In the genomic region with DNA sequence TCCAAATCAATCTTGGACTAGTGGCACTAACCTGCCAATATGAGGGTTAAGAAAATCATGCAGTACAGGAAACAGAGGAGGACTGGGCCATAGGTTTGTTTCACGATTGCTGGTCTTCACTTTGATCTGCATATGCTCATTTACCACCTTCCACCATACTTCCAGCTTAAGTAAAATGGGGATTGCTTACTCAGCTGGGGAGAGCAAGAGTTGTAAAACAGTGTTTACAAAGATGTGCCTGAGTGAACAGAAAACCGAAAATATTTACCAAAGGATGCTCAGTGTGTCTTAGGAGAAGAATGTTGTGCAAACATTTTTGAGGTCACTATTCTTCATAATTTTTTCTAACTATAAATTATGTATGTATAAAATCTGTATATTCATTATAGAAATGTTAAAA, we compare ENCODE assay signal across 18 cellular contexts.
DNase-seq lines count a peak whose midpoint lies in the region; ATAC-seq and TF ChIP-seq lines count a peak whose summit lies in the region.
"Had no signal": no experiment of that assay in that cellular context is flagged by ENCODE, and none has a peak within 500 bp of the region (broad histone marks: within the 10 kb centered on the region; RNA-seq: fewer than 3 reads in every experiment).

No MANE protein-coding gene starts in this region.

- H2AK9ac ChIP-seq in IMR-90 (replicated peaks; ENCODE audit: low read depth, low read length, poor library complexity) = no peak overlapping the region

- no peak for ATAC-seq in IMR-90 (ENCODE audit: low read depth)
- ATAC-seq in HG02678 (IDR thresholded peaks at IDR 0.05; ENCODE audit: unreplicated experiment) = no peak

- peak overlapping the region; percentile 94 for H3K14ac ChIP-seq in IMR-90 (replicated peaks; ENCODE audit: low read depth, low read length)

- TF ChIP-seq CTCF in Calu3 (IDR thresholded peaks at IDR 0.05; ENCODE audit: unreplicated experiment) (no peak), IMR-90 (conservative IDR thresholded peaks at IDR 0.05; ENCODE audit: low read depth, low read length) (no peak), PC-9 (conservative IDR thresholded peaks at IDR 0.05) (no peak)

- peaks cover 44% of the 10 kb centered on the region for H3K4me1 Mint-ChIP-seq in Calu3 (ENCODE audit: low read depth, unreplicated experiment)
- H3K4me1 Mint-ChIP-seq in activated naive CD4-positive, alpha-beta T cell treated with anti-CD3 and anti-CD28 coated beads for 36 hours (ENCODE audit: low read depth) = peaks cover 9% of the 10 kb centered on the region

- peaks cover 29 to 59% of the 10 kb centered on the region in 2 experiments for H3K79me1 ChIP-seq in IMR-90 (ENCODE audit: low read depth in 1 of 2, low read length in 2 of 2)

- H3K4me3 ChIP-seq in IMR-90 (ENCODE audit: insufficient read depth, low read depth, low read length) = no peak overlapping the region
- no peak overlapping the region for H3K4me3 ChIP-seq in PC-9
- H3K4me3 ChIP-seq: dorsolateral prefrontal cortex, skin epidermis, testis had no signal

- peak overlapping the region; percentile 54 for H3K4me3 Mint-ChIP-seq in Calu3 (ENCODE audit: low read depth, unreplicated experiment)
- H3K4me3 Mint-ChIP-seq in activated naive CD4-positive, alpha-beta T cell treated with anti-CD3 and anti-CD28 coated beads for 36 hours = no peak overlapping the region

- no peak for TF ChIP-seq POLR2A in IMR-90 (IDR thresholded peaks at IDR 0.05; ENCODE audit: low read depth, low read length)

- H3K9me1 ChIP-seq in IMR-90 (ENCODE audit: insufficient read depth, low read length) = peaks cover 21% of the 10 kb centered on the region

- peak overlapping the region; percentile 99 for H4K91ac ChIP-seq in IMR-90 (ENCODE audit: insufficient read depth, low read depth, low read length)

- H3K9me2 ChIP-seq in PC-9 (ENCODE audit: insufficient read depth) = no peaks in the 10 kb centered on the region
- H3K9me2 ChIP-seq: SK-N-SH had no signal

- H4K8ac ChIP-seq in IMR-90 (ENCODE audit: low read depth in 2 of 2, low read length in 2 of 2) = peak overlapping the region; percentile 76 to 93

- H2BK120ac ChIP-seq in IMR-90 (ENCODE audit: low read depth, low read length) = peak overlapping the region; percentile 98

- H3K36me3 Mint-ChIP-seq in Calu3 (ENCODE audit: insufficient read depth, unreplicated experiment) = peaks cover 21% of the 10 kb centered on the region
- H3K36me3 Mint-ChIP-seq in activated naive CD4-positive, alpha-beta T cell treated with anti-CD3 and anti-CD28 coated beads for 36 hours (ENCODE audit: low read depth) = no peaks in the 10 kb centered on the region

- H3K9ac ChIP-seq in IMR-90 (ENCODE audit: low read depth, low read length) = peak overlapping the region; percentile 65; the same call in 1 of the 2 replicates
- H3K9ac ChIP-seq: SK-N-SH had no signal

- peak overlapping the region; percentile 94 for H3K23ac ChIP-seq in IMR-90 (ENCODE audit: low read depth, low read length)

- H2BK5ac ChIP-seq in IMR-90 (ENCODE audit: low read depth, low read length, poor library complexity, severe bottlenecking) = peak overlapping the region; percentile 96

- peak overlapping the region; percentile 99 for H2BK20ac ChIP-seq in IMR-90 (ENCODE audit: low read depth, low read length)

- H3K9me3 ChIP-seq in IMR-90 (ENCODE audit: control insufficient read depth, insufficient read depth, low read length) (no peaks in the 10 kb centered on the region), PC-9 (ENCODE audit: insufficient read depth, low read depth) (no peaks in the 10 kb centered on the region)
- H3K9me3 ChIP-seq: Caco-2, SK-N-SH, testis had no signal

- H4K20me1 ChIP-seq in IMR-90 (ENCODE audit: insufficient read depth, low read length) (no peaks in the 10 kb centered on the region), PC-9 (ENCODE audit: insufficient read depth) (no peaks in the 10 kb centered on the region)

- H3K4me2 ChIP-seq in IMR-90 (ENCODE audit: low read depth, low read length) = peak overlapping the region; percentile 51; the same call in 1 of the 2 replicates
- peak overlapping the region; percentile 57 for H3K4me2 ChIP-seq in PC-9
- H3K4me2 ChIP-seq: SK-N-SH had no signal

- DNase-seq in Calu3 = no peak
- peak; percentile 41 for DNase-seq in IMR-90
- DNase-seq in PC-9 = no peak
- DNase-seq in kidney tubule cell (ENCODE audit: low spot score) = peak; percentile 17
- no peak for DNase-seq in activated naive CD4-positive, alpha-beta T cell treated with anti-CD3 and anti-CD28 coated beads for 36 hours
- DNase-seq in superior temporal gyrus (ENCODE audit: extremely low spot score) = no peak
- DNase-seq in NK-92 treated with Interleukin-12 subunit alpha and Interleukin-12 subunit beta, amount 100 ng/mL, for 24 hours (lab: John Stamatoyannopoulos, UW) = no peak
- DNase-seq: activated CD4-positive, alpha-beta T cell treated with anti-CD3 and anti-CD28 coated beads for 48 hours; activated naive CD4-positive, alpha-beta T cell; dorsolateral prefrontal cortex; NCI-H2227 treated with DMSO at 0.1 percent for 48 hours; SK-N-SH; stimulated activated CD4-positive, alpha-beta T cell treated with anti-CD3 and anti-CD28 coated beads, Interleukin-4, amount 100 ng/mL, for 4 hours; T1000; testis had no signal

- peak overlapping the region; percentile 97 for H3K27ac ChIP-seq in IMR-90 (ENCODE audit: insufficient read depth, low read length)
- peak overlapping the region; percentile 72 for H3K27ac ChIP-seq in PC-9
- H3K27ac ChIP-seq: dorsolateral prefrontal cortex, skin epidermis, testis had no signal

- H3K4ac ChIP-seq in IMR-90 (ENCODE audit: low read depth, low read length) = peak overlapping the region; percentile 91

- H2AFZ ChIP-seq in IMR-90 (replicated peaks; ENCODE audit: low read length, poor library complexity) (no peak overlapping the region), PC-9 (no peak overlapping the region)

- dilution Hi-C loops in IMR-90 (cut with HindIII; ENCODE audit: low sequenced_read_pairs, unreplicated experiment) = no loop called here

- H3F3A ChIP-seq in PC-9 (ENCODE audit: insufficient read depth, low read depth) = peaks cover 39% of the 10 kb centered on the region

- H3K36me3 ChIP-seq in IMR-90 (ENCODE audit: control insufficient read depth, insufficient read depth, low read length) = peaks cover 4% of the 10 kb centered on the region; the same call in 1 of the 2 replicates
- H3K36me3 ChIP-seq in PC-9 (ENCODE audit: low read depth) = no peaks in the 10 kb centered on the region

- BruUV-seq in Calu3 (replicated peaks; lab: Mats Ljungman, UMichigan) = no TSS peak
- no TSS peak for BruUV-seq in IMR-90 (replicated peaks; lab: Mats Ljungman, UMichigan)
- no TSS peak for BruUV-seq in PC-9 (replicated peaks; lab: Mats Ljungman, UMichigan)

- peak overlapping the region; percentile 93 for H3K18ac ChIP-seq in IMR-90 (ENCODE audit: low read depth, low read length)

- in situ Hi-C loops in IMR-90 (cut with MboI; ENCODE audit: low sequenced_read_pairs) = no loop called here

- POLR2A ChIA-PET in IMR-90 (lab: Charles Lee; ENCODE audit: unreplicated experiment) (interaction anchor here (1.1 to 1.3 kb wide), 3 partner anchors 26 to 136 kb away, joined by 3 to 4 read pairs (median 4); no protein-coding TSS in a partner anchor), PC-9 (lab: Charles Lee; ENCODE audit: unreplicated experiment) (interaction anchor here (0.6 to 1.2 kb wide), 4 partner anchors 16 to 30 kb away, joined by 3 to 6 read pairs (median 4); no protein-coding TSS in a partner anchor)

- peak overlapping the region; percentile 87 for H2AK5ac ChIP-seq in IMR-90 (ENCODE audit: low read depth, low read length)

- intact Hi-C loops in Calu3 (cut with micrococcal nuclease; ENCODE audit: unreplicated experiment) (no loop called here), IMR-90 (cut with micrococcal nuclease) (loop anchor here (5.0 kb wide), 2 partner anchors 43 to 263 kb away; no protein-coding TSS in a partner anchor), PC-9 (cut with micrococcal nuclease; ENCODE audit: unreplicated experiment) (no loop called here)
- intact Hi-C loops in activated naive CD4-positive, alpha-beta T cell treated with anti-CD3 and anti-CD28 coated beads for 36 hours (cut with micrococcal nuclease) = no loop called here

- no peak for TF ChIP-seq RAD21 in IMR-90 (IDR thresholded peaks at IDR 0.05; ENCODE audit: low read length)

- H2BK15ac ChIP-seq in IMR-90 (ENCODE audit: low read depth, low read length) = peak overlapping the region; percentile 76; the same call in 2 of the 3 replicates

- CTCF ChIA-PET in Calu3 (lab: Charles Lee) = interaction anchor here (1.3 kb wide), 1 partner anchor 28 kb away, joined by 3 read pairs; no protein-coding TSS in a partner anchor
- CTCF ChIA-PET in IMR-90 (lab: Yijun Ruan, JAX) = no interaction called here
- CTCF ChIA-PET in PC-9 (lab: Charles Lee) = interaction anchor here (0.6 kb wide), 1 partner anchor 584 kb away, joined by 3 read pairs; no protein-coding TSS in a partner anchor
- CTCF ChIA-PET in activated naive CD4-positive, alpha-beta T cell treated with anti-CD3 and anti-CD28 coated beads for 36 hours (lab: Charles Lee) = no interaction called here

- peak overlapping the region; percentile 73; the same call in 1 of the 2 replicates for H4K5ac ChIP-seq in IMR-90 (ENCODE audit: low read depth, low read length)

- H3K56ac ChIP-seq in IMR-90 (ENCODE audit: extremely low read depth, insufficient read depth, low read length) = peak overlapping the region; percentile 99

- H3K4me1 ChIP-seq in IMR-90 (ENCODE audit: control insufficient read depth, insufficient read depth, low read length) = peaks cover 26% of the 10 kb centered on the region
- H3K4me1 ChIP-seq in PC-9 (replicated peaks; ENCODE audit: insufficient read depth) = peaks cover 40% of the 10 kb centered on the region
- H3K4me1 ChIP-seq: testis had no signal

- H3K27me3 Mint-ChIP-seq in Calu3 (ENCODE audit: unreplicated experiment) = no peaks in the 10 kb centered on the region
- H3K27me3 Mint-ChIP-seq in activated naive CD4-positive, alpha-beta T cell treated with anti-CD3 and anti-CD28 coated beads for 36 hours (ENCODE audit: low read depth) = peaks cover 33% of the 10 kb centered on the region

- H3K27ac Mint-ChIP-seq in Calu3 (ENCODE audit: unreplicated experiment) = peak overlapping the region; percentile 76
- H3K27ac Mint-ChIP-seq in activated naive CD4-positive, alpha-beta T cell treated with anti-CD3 and anti-CD28 coated beads for 36 hours = no peak overlapping the region

- H3K9me3 Mint-ChIP-seq in Calu3 (ENCODE audit: low read depth, unreplicated experiment) = no peaks in the 10 kb centered on the region
- no peaks in the 10 kb centered on the region for H3K9me3 Mint-ChIP-seq in activated naive CD4-positive, alpha-beta T cell treated with anti-CD3 and anti-CD28 coated beads for 36 hours

- H3K27me3 ChIP-seq in IMR-90 (ENCODE audit: control insufficient read depth, insufficient read depth, low read length) (no peaks in the 10 kb centered on the region), PC-9 (ENCODE audit: insufficient read depth, low read depth) (no peaks in the 10 kb centered on the region)
- H3K27me3 ChIP-seq: dorsolateral prefrontal cortex, testis had no signal

- WGBS in IMR-90 (ENCODE audit: extremely low coverage in 2 of 2, insufficient read length in 1 of 2), 2 experiments = no CpG with 5 or more reads among the region's 2 CpGs

- H3K79me2 ChIP-seq in PC-9 (ENCODE audit: low read depth) = peaks cover 11% of the 10 kb centered on the region; the same call in 1 of the 2 replicates

TF ChIP-seq in IMR-90, 13 proteins besides CTCF, POLR2A, EP300 and RAD21 (continues in another document):
- TF ChIP-seq CEBPB (IDR thresholded peaks at IDR 0.05; ENCODE audit: low read depth, low read length) = no peak

Comparison
In these comparisons a context has a peak if more than half of its experiments do, and no peak if none do; other contexts are left out.
1. DNase-seq: peak in IMR-90 (single experiment) and kidney tubule cell (single experiment); none in Calu3 (single experiment), PC-9 (0 of 2), activated naive CD4-positive, alpha-beta T cell treated with anti-CD3 and anti-CD28 coated beads for 36 hours (single experiment), superior temporal gyrus (single experiment) and NK-92 treated with Interleukin-12 subunit alpha and Interleukin-12 subunit beta, amount 100 ng/mL, for 24 hours (single experiment).
2. CTCF ChIA-PET loops: an anchor here in Calu3 (1.3 kb wide) and PC-9 (0.6 kb wide); none called in IMR-90 and activated naive CD4-positive, alpha-beta T cell treated with anti-CD3 and anti-CD28 coated beads for 36 hours.